In genomic region chrX:103063191-103063845, GRCh38 we compare ENCODE assay signal across 8 cellular contexts. TPM values are rescaled to one million over a fixed set of nuclear protein-coding genes. Genes with fewer than 3 reads are reported as not detected.
DNase-seq lines count a peak whose midpoint lies in the region; ATAC-seq and TF ChIP-seq lines count a peak whose summit lies in the region.

No MANE protein-coding gene starts in this region.

- TF ChIP-seq POLR2A in heart left ventricle (IDR thresholded peaks at IDR 0.05), result no peak
- TF ChIP-seq POLR2A in prostate gland (IDR thresholded peaks at IDR 0.05), result no peak

- peaks cover 16 to 19% of the 10 kb centered on the region in 2 donors for H3K27me3 Mint-ChIP-seq in CD8-positive, alpha-beta memory T cell

- peaks cover 0 to 2% (median 0%) of the 10 kb centered on the region in 5 donors for H3K9me3 Mint-ChIP-seq in CD8-positive, alpha-beta memory T cell

- H3K9me3 ChIP-seq in heart left ventricle, result no peaks in the 10 kb centered on the region
- no peaks in the 10 kb centered on the region for H3K9me3 ChIP-seq in SJCRH30 (replicated peaks)
- H3K9me3 ChIP-seq in prostate gland, result no peaks in the 10 kb centered on the region
- H3K9me3 ChIP-seq in CD8-positive, alpha-beta memory T cell (ENCODE audit: low read length), result no peaks in the 10 kb centered on the region

- no peak overlapping the region for H3K27ac Mint-ChIP-seq in CD8-positive, alpha-beta memory T cell

- POLR2A ChIA-PET in CD8-positive, alpha-beta memory T cell (lab: Charles Lee), result no interaction called here

- H3K27ac ChIP-seq in heart left ventricle, result no peak overlapping the region
- no peak overlapping the region for H3K27ac ChIP-seq in SJCRH30
- H3K27ac ChIP-seq in prostate gland, result no peak overlapping the region
- no peak overlapping the region for H3K27ac ChIP-seq in CD8-positive, alpha-beta memory T cell (ENCODE audit: low read depth, low read length)

- no peaks in the 10 kb centered on the region for H3K36me3 Mint-ChIP-seq in CD8-positive, alpha-beta memory T cell

- TF ChIP-seq CTCF in heart left ventricle (IDR thresholded peaks at IDR 0.05), result no peak
- no peak for TF ChIP-seq CTCF in fibroblast of pulmonary artery (IDR thresholded peaks at IDR 0.05; ENCODE audit: low read length, missing control alignments)
- no peak for TF ChIP-seq CTCF in prostate gland (IDR thresholded peaks at IDR 0.05)

- H3K4me3 ChIP-seq in heart left ventricle (peak overlapping the region in 9 of 12 donors; percentile 26 to 44 (median 37)), SJCRH30 (no peak overlapping the region), fibroblast of pulmonary artery (replicated peaks; ENCODE audit: low read depth, low read length) (peak overlapping the region; percentile 46), prostate gland (peak overlapping the region; percentile 14 to 27)
- H3K4me3 ChIP-seq in CD8-positive, alpha-beta memory T cell (ENCODE audit: low read length), result no peak overlapping the region

- H3K27me3 ChIP-seq in heart left ventricle, result peaks cover 0 to 16% (median 0%) of the 10 kb centered on the region in 9 donors
- H3K27me3 ChIP-seq in SJCRH30, result no peaks in the 10 kb centered on the region
- no peaks in the 10 kb centered on the region for H3K27me3 ChIP-seq in prostate gland (replicated peaks; ENCODE audit: insufficient read depth)
- H3K27me3 ChIP-seq in CD8-positive, alpha-beta memory T cell (ENCODE audit: insufficient read depth, low read length, poor library complexity, severe bottlenecking), result no peaks in the 10 kb centered on the region

- 1 to 51% (median 19%) methylated on average over 30 to 32 of the region's 34 CpGs for WGBS in heart left ventricle, 4 donors
- WGBS in prostate gland, result 3% methylated on average over 12 of the region's 34 CpGs

- peak in 2 of 4 donors; percentile 29 to 49 for ATAC-seq in heart left ventricle
- ATAC-seq in Right ventricle myocardium inferior, result no peak
- no peak for ATAC-seq in GM19467 (IDR thresholded peaks at IDR 0.05; ENCODE audit: unreplicated experiment)
- no peak for ATAC-seq in HG02870 (IDR thresholded peaks at IDR 0.05; ENCODE audit: unreplicated experiment)

- H3K4me1 Mint-ChIP-seq in CD8-positive, alpha-beta memory T cell, result peaks cover 0 to 6% (median 0%) of the 10 kb centered on the region in 3 donors

- DNase-seq in heart left ventricle, result no peak
- DNase-seq in Right ventricle myocardium inferior (ENCODE audit: missing footprints), result no peak
- DNase-seq in SJCRH30, result peak; percentile 32 to 69
- DNase-seq in fibroblast of pulmonary artery (ENCODE audit: low read depth), result peak; percentile 55
- DNase-seq in prostate gland (ENCODE audit: low spot score), result no peak
- no peak for DNase-seq in CD8-positive, alpha-beta memory T cell

- H3K36me3 ChIP-seq in heart left ventricle, result no peaks in the 10 kb centered on the region
- no peaks in the 10 kb centered on the region for H3K36me3 ChIP-seq in SJCRH30
- H3K36me3 ChIP-seq in prostate gland, result no peaks in the 10 kb centered on the region
- no peaks in the 10 kb centered on the region for H3K36me3 ChIP-seq in CD8-positive, alpha-beta memory T cell (ENCODE audit: insufficient read depth, low read length)

- CTCF ChIA-PET in CD8-positive, alpha-beta memory T cell (lab: Charles Lee), result no interaction called here

- peak overlapping the region in 1 of 7 donors; percentile 37 for H3K4me3 Mint-ChIP-seq in CD8-positive, alpha-beta memory T cell

- H3K4me1 ChIP-seq in heart left ventricle, result no peaks in the 10 kb centered on the region
- H3K4me1 ChIP-seq in SJCRH30, result no peaks in the 10 kb centered on the region
- H3K4me1 ChIP-seq in prostate gland (replicated peaks), result no peaks in the 10 kb centered on the region
- no peaks in the 10 kb centered on the region for H3K4me1 ChIP-seq in CD8-positive, alpha-beta memory T cell (ENCODE audit: insufficient read depth, low read length)

- intact Hi-C loops in heart left ventricle (cut with DNase I) (loop anchor here in 1 of 10 donors (10.0 kb wide), 1 partner anchor 81 kb away; no protein-coding TSS in a partner anchor), Right ventricle myocardium inferior (cut with DNase I) (no loop called here), prostate gland (cut with DNase I) (no loop called here)

RNA-seq across cellular contexts. Expression of gene BEX1, which starts 0.7 kb away (rescaled TPM):
- 10 to 100 TPM in 2 of 9 donors, 1 to 10 TPM in 6, under 1 TPM in 1; 0.42 to 17.6 (median 3.4) TPM for total RNA-seq in heart left ventricle
- 10 to 100 TPM in 1 of 2 donors, 1 to 10 TPM in 1; 4.0 to 12.7 TPM for polyA plus RNA-seq in heart left ventricle
- 0.38 TPM for total RNA-seq in Right ventricle myocardium inferior
- total RNA-seq in SJCRH30 (2014; rRNA removed; shearing (Covaris generic)), result not detected in 2 replicates
- 100 to 1,000 TPM in 1 of 2 donors, 10 to 100 TPM in 1; 19.8 to 295 TPM for total RNA-seq in prostate gland
- total RNA-seq in CD8-positive, alpha-beta memory T cell, result under 1 TPM; 0.63 to 0.69 TPM
- 0.28 TPM for polyA plus RNA-seq in CD8-positive, alpha-beta memory T cell

RNA-seq across cellular contexts. Expression of gene NXF3, which starts 29.6 kb away (rescaled TPM):
- total RNA-seq in heart left ventricle, result under 1 TPM in 5 of 9 donors, not detected in 4; 0.16 to 0.54 (median 0.48) TPM
- polyA plus RNA-seq in heart left ventricle, result under 1 TPM; 0.08 to 0.30 TPM
- total RNA-seq in Right ventricle myocardium inferior, result 0.22 TPM
- not detected in 2 replicates for total RNA-seq in SJCRH30 (2014; rRNA removed; shearing (Covaris generic))
- total RNA-seq in prostate gland, result 100 to 1,000 TPM in 1 of 2 donors, not detected in 1; 257 TPM
- total RNA-seq in CD8-positive, alpha-beta memory T cell, result not detected
- polyA plus RNA-seq in CD8-positive, alpha-beta memory T cell, result not detected

Comparison
In these comparisons a context has a peak if more than half of its experiments do, and no peak if none do; other contexts are left out.
1. DNase-seq: peak in SJCRH30 (2 of 2) and fibroblast of pulmonary artery (single experiment); none in heart left ventricle (0 of 5), Right ventricle myocardium inferior (single experiment), prostate gland (single experiment) and CD8-positive, alpha-beta memory T cell (0 of 5).
2. H3K4me3 ChIP-seq: peak in heart left ventricle (9 of 12), fibroblast of pulmonary artery (single experiment) and prostate gland (2 of 2); none in SJCRH30 (single experiment) and CD8-positive, alpha-beta memory T cell (single experiment).